In the genomic region with DNA sequence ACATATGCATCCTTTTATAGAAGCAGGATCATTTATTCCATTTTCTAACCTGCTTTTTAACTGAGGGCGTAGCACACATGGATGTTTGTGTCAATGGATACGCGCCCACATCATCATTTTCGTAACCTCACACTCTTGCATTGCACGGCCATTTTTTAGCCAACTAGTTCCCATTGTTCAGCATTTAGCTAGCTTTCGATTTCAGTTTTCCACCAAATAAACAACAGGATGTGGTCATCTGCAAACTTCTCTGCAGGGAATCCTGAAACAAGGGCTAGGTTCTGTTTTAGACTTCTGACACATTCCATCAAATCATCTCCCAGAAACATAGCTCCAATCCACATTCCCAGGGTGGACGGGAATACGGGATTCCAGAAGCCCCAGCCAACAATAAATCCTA, we compare ENCODE assay signal across 10 cellular contexts. TPM values are rescaled to one million over a fixed set of nuclear protein-coding genes. Genes with fewer than 3 reads are reported as not detected.
A peak's percentile ranks its signal among the peaks of the same experiment; 100 is the strongest.
DNase-seq lines count a peak whose midpoint lies in the region; ATAC-seq and TF ChIP-seq lines count a peak whose summit lies in the region.
"Had no signal": no experiment of that assay in that cellular context is flagged by ENCODE, and none has a peak within 500 bp of the region (broad histone marks: within the 10 kb centered on the region; RNA-seq: fewer than 3 reads in every experiment).

No MANE protein-coding gene starts in this region.

- H3K9me3 Mint-ChIP-seq in T-cell, result no peaks in the 10 kb centered on the region

- no peaks in the 10 kb centered on the region for H3K27me3 Mint-ChIP-seq in T-cell

- ATAC-seq in T-cell (replicated peaks in 1 of 4), result peak; percentile 37 to 60 (median 46)

- H3K27me3 ChIP-seq in spleen (replicated peaks in 1 of 7), result peaks cover 0 to 7% (median 0%) of the 10 kb centered on the region in 7 donors
- H3K27me3 ChIP-seq: dorsolateral prefrontal cortex had no signal

- H3K27ac ChIP-seq in spleen, result peak overlapping the region in 7 of 8 donors; percentile 48 to 86 (median 68)
- H3K27ac ChIP-seq: 22Rv1 had no signal

- H3K4me1 Mint-ChIP-seq in T-cell, result peaks cover 27 to 61% (median 35%) of the 10 kb centered on the region in 3 donors

- CTCF ChIA-PET in T-cell (lab: Charles Lee), result interaction anchor here in 1 of 2 donors (1.0 to 1.6 kb wide), 6 partner anchors 12 to 172 kb away, joined by 3 to 15 read pairs (median 4); no protein-coding TSS in a partner anchor

- peaks cover 0 to 6% (median 0%) of the 10 kb centered on the region in 6 donors for H3K36me3 ChIP-seq in spleen

- peak; percentile 58 for DNase-seq in SIG-M5 treated with dmso at 0.1 percent for 504 hours (lab: John Stamatoyannopoulos, UW; ENCODE audit: unreplicated experiment)
- no peak for DNase-seq in SIG-M5 (lab: John Stamatoyannopoulos, UW)
- DNase-seq in T-cell, result peak in 4 of 34 experiments; percentile 16 to 28 (median 20)
- peak; percentile 85 for DNase-seq in fibroblast of peridontal ligament (ENCODE audit: extremely low read depth)
- no peak for DNase-seq in spleen
- no peak for DNase-seq in kidney glomerular epithelial cell (lab: John Stamatoyannopoulos, UW)
- DNase-seq in COLO668 (lab: John Stamatoyannopoulos, UW; ENCODE audit: unreplicated experiment), result no peak
- DNase-seq in posterior vena cava (ENCODE audit: low spot score), result no peak
- DNase-seq: dorsolateral prefrontal cortex had no signal

- H3K4me3 Mint-ChIP-seq in T-cell, result peak overlapping the region; percentile 65 to 77 (median 73)

- H3K4me3 ChIP-seq in spleen, result peak overlapping the region in 1 of 8 donors; percentile 44

- no peak for TF ChIP-seq CTCF in spleen (IDR thresholded peaks at IDR 0.05 in 8 of 11, conservative IDR thresholded peaks at IDR 0.05 in 3 of 11)

- H3K27ac Mint-ChIP-seq in T-cell, result peak overlapping the region; percentile 87 to 95

- POLR2A ChIA-PET in T-cell (lab: Charles Lee), result interaction anchor here in 1 of 2 donors (0.6 kb wide), 1 partner anchor 706 kb away, joined by 3 read pairs; no protein-coding TSS in a partner anchor

- H3K4me1 ChIP-seq in spleen, result peaks cover 0 to 66% (median 44%) of the 10 kb centered on the region in 6 donors

- peaks cover 6% of the 10 kb centered on the region for H3K36me3 Mint-ChIP-seq in T-cell

- intact Hi-C loops in spleen (cut with DNase I; ENCODE audit: low total_unique reads), result no loop called here
- intact Hi-C loops in posterior vena cava (cut with DNase I), result loop anchor here in 1 of 2 donors (1.0 kb wide), 1 partner anchor 39 kb away; no protein-coding TSS in a partner anchor

- 39 to 59% (median 46%) methylated on average over 8 of the region's 8 CpGs for WGBS in spleen, 5 donors

- no peaks in the 10 kb centered on the region for H3K9me3 ChIP-seq in spleen

- TF ChIP-seq POLR2A in spleen (IDR thresholded peaks at IDR 0.05), result no peak

RNA-seq across cellular contexts. Expression of a gene that starts 6.4 kb away (rescaled TPM):
- total RNA-seq in T-cell, result 10 to 100 TPM; 15.5 to 64.1 (median 34.0) TPM
- 10 to 100 TPM; 10.1 to 36.4 (median 13.6) TPM for total RNA-seq in spleen
- polyA plus RNA-seq in spleen, result 1 to 10 TPM; 2.6 to 6.6 (median 4.0) TPM
- total RNA-seq in posterior vena cava, result 10 to 100 TPM; 21.3 to 26.2 TPM

RNA-seq across cellular contexts. Expression of a gene that starts 37.2 kb away (rescaled TPM):
- total RNA-seq in T-cell (10 to 100 TPM in 3 of 5 donors, 1 to 10 TPM in 2; 4.1 to 37.0 (median 12.8) TPM), spleen (10 to 100 TPM in 4 of 7 donors, 1 to 10 TPM in 3; 6.1 to 17.3 (median 10.1) TPM), posterior vena cava (10 to 100 TPM in 1 of 2 donors, 1 to 10 TPM in 1; 9.9 to 16.3 TPM)
- 1 to 10 TPM in 2 of 3 donors, under 1 TPM in 1; 0.61 to 5.1 (median 1.3) TPM for polyA plus RNA-seq in spleen

Comparison
In these comparisons a context has a peak if more than half of its experiments do, and no peak if none do; other contexts are left out.
1. DNase-seq: peak in SIG-M5 treated with dmso at 0.1 percent for 504 hours (single experiment) and fibroblast of peridontal ligament (single experiment); none in SIG-M5 (single experiment), spleen (single experiment), kidney glomerular epithelial cell (single experiment), COLO668 (single experiment) and posterior vena cava (single experiment).